4 cellular contexts compared by ENCODE assay signal in the genomic region with DNA sequence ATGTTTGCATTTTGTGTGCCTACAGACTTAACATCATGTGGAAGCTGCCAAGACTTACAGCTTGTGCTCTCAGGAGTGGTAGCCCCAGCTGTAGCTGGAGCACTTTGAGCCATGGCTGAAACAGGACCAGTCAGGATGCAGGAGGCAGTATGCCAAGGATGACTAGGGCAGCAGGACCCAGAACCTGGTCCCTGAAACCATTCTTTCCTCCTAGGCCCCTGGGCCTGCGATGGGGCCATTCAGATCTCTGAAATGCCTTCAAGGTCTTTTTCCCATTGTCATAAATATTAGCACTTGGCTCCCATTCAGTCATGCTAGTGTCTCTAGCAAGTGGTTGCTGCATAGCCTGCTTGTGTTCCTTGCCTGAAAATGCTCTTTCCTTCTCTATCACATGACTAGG. TPM values are rescaled to one million over a fixed set of nuclear protein-coding genes. Genes with fewer than 3 reads are reported as not detected.
"Had no signal": no experiment of that assay in that cellular context is flagged by ENCODE, and none has a peak within 500 bp of the region (broad histone marks: within the 10 kb centered on the region; RNA-seq: fewer than 3 reads in every experiment).

No MANE protein-coding gene starts in this region.

- DNase-seq: GDM1, GF-D8 had no signal

- ATAC-seq: GM12878 had no signal

- H3K4me3 ChIP-seq: GM12878 had no signal

RNA-seq across cellular contexts. Expression of a gene that starts 29.6 kb away (rescaled TPM):
- total RNA-seq: G401 had no signal
